In the genomic region with DNA sequence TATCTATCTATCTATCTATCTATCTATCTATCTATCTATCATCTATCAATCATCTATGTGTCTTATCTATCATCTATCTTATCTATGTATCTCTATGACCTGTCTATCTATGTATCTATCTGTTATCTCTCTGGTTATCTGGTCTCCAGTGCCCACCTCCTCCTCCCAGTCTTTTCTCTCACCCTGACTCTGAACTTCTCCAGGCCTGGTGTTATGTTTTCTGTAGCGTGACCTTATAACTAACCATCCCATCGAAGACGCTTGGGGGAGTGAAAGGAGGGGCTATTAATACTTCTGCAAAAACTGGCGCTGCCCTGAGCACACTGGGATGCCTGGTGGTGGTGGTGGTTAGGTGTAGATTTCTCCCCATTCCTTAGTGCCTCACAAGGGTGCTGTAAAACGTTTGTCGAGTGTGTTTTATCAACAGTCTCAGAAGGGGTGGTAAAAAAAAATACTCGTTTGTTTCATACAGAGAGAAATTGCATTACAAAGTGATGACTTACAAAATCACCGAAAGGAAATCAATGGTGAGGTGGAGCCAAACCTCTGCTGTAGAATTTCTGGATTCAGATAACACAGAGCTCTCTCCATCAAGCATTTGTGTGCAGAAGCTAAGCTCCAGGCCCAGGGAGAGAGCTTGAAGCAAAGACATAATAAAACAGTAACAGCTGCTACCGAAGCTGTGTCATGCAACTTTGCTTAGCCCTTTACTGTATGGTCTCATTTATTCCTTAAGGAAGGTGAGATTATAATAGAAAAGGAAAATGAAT, we compare ENCODE assay signal across 8 cellular contexts.
DNase-seq lines count a peak whose midpoint lies in the region; ATAC-seq and TF ChIP-seq lines count a peak whose summit lies in the region.

No MANE protein-coding gene starts in this region.

- no peaks in the 10 kb centered on the region for H3K79me2 ChIP-seq in DOHH2 (ENCODE audit: control insufficient read depth, low read length)
- H3K79me2 ChIP-seq in OCI-LY1 (ENCODE audit: insufficient read depth, low read length): no peaks in the 10 kb centered on the region
- H3K79me2 ChIP-seq in parathyroid adenoma: no peaks in the 10 kb centered on the region

- H3K36me3 Mint-ChIP-seq in endodermal cell (ENCODE audit: low read depth): no peaks in the 10 kb centered on the region

- peaks cover 10% of the 10 kb centered on the region for H3K9me3 Mint-ChIP-seq in endodermal cell

- peak overlapping the region; percentile 88 for H3K27ac Mint-ChIP-seq in endodermal cell

- no peaks in the 10 kb centered on the region for H3K27me3 Mint-ChIP-seq in endodermal cell (ENCODE audit: insufficient read depth)

- H3K4me3 ChIP-seq in DOHH2 (ENCODE audit: low read length) (peak overlapping the region; percentile 76), OCI-LY1 (ENCODE audit: low read depth, low read length, poor library complexity, severe bottlenecking) (peak overlapping the region; percentile 56), endodermal cell (ENCODE audit: low read length) (peak overlapping the region; percentile 59), parathyroid adenoma (ENCODE audit: low read depth, low read length) (peak overlapping the region; percentile 65)

- no peaks in the 10 kb centered on the region for H3K9me3 ChIP-seq in DOHH2 (ENCODE audit: control insufficient read depth, insufficient read depth, low read length)
- peaks cover 5% of the 10 kb centered on the region; the same call in 1 of the 2 replicates for H3K9me3 ChIP-seq in OCI-LY1 (ENCODE audit: low read length)
- peaks cover 12% of the 10 kb centered on the region for H3K9me3 ChIP-seq in endodermal cell (ENCODE audit: control insufficient read depth, low read length)
- H3K9me3 ChIP-seq in parathyroid adenoma (ENCODE audit: control insufficient read depth, low read length): no peaks in the 10 kb centered on the region

- TF ChIP-seq CTCF in DOHH2 (IDR thresholded peaks at IDR 0.05; ENCODE audit: low read depth, low read length, poor library complexity, severe bottlenecking) (no peak), OCI-LY1 (IDR thresholded peaks at IDR 0.05; ENCODE audit: low read length) (no peak), endodermal cell (conservative IDR thresholded peaks at IDR 0.05) (no peak), parathyroid adenoma (IDR thresholded peaks at IDR 0.05) (no peak)

- peaks cover 34% of the 10 kb centered on the region for H3K4me1 Mint-ChIP-seq in endodermal cell

- H4K20me1 ChIP-seq in DOHH2 (ENCODE audit: control insufficient read depth, insufficient read depth, low read depth, low read length) (no peaks in the 10 kb centered on the region), OCI-LY1 (ENCODE audit: insufficient read depth, low read length) (no peaks in the 10 kb centered on the region)

- H3K4me1 ChIP-seq in DOHH2 (ENCODE audit: control insufficient read depth, low read length) (peaks cover 51% of the 10 kb centered on the region), OCI-LY1 (ENCODE audit: insufficient read depth, low read length, severe bottlenecking) (peaks cover 68% of the 10 kb centered on the region), endodermal cell (ENCODE audit: control insufficient read depth, insufficient read depth, low read length) (peaks cover 19% of the 10 kb centered on the region), parathyroid adenoma (peaks cover 26% of the 10 kb centered on the region)

- no peaks in the 10 kb centered on the region for H3K9me2 ChIP-seq in DOHH2 (replicated peaks; ENCODE audit: control insufficient read depth, low read length)
- H3K9me2 ChIP-seq in OCI-LY1 (ENCODE audit: low read depth, low read length): no peaks in the 10 kb centered on the region

- H3K27ac ChIP-seq in DOHH2 (ENCODE audit: low read depth, low read length) (peak overlapping the region; percentile 54), OCI-LY1 (ENCODE audit: low read depth, low read length, poor library complexity, severe bottlenecking) (peak overlapping the region; percentile 93), endodermal cell (ENCODE audit: low read depth, low read length) (no peak overlapping the region), parathyroid adenoma (peak overlapping the region; percentile 96)

- H2AFZ ChIP-seq in OCI-LY1 (ENCODE audit: low read length) (no peak overlapping the region), parathyroid adenoma (peak overlapping the region; percentile 95)

- DNase-seq in endodermal cell: peak; percentile 36
- DNase-seq in mesenteric fat pad (ENCODE audit: low spot score): no peak
- no peak for DNase-seq in H4 (ENCODE audit: low spot score)

- H3K36me3 ChIP-seq in DOHH2 (ENCODE audit: control insufficient read depth, low read length) (no peaks in the 10 kb centered on the region), OCI-LY1 (ENCODE audit: insufficient read depth, low read length) (no peaks in the 10 kb centered on the region), endodermal cell (ENCODE audit: control insufficient read depth, insufficient read depth, low read length) (no peaks in the 10 kb centered on the region), parathyroid adenoma (ENCODE audit: control insufficient read depth, insufficient read depth, low read length) (no peaks in the 10 kb centered on the region)

- peak overlapping the region; percentile 72 for H3K9ac ChIP-seq in OCI-LY1 (ENCODE audit: low read length)
- H3K9ac ChIP-seq in endodermal cell (ENCODE audit: extremely low read depth, low read length, poor library complexity, severe bottlenecking): no peak overlapping the region
- H3K9ac ChIP-seq in parathyroid adenoma: no peak overlapping the region

- peak overlapping the region; percentile 84 for H3K4me2 ChIP-seq in DOHH2 (ENCODE audit: low read length)
- peak overlapping the region; percentile 74 for H3K4me2 ChIP-seq in OCI-LY1 (ENCODE audit: low read length)
- peak overlapping the region; percentile 87 for H3K4me2 ChIP-seq in parathyroid adenoma (ENCODE audit: low read length)

- H3K4me3 Mint-ChIP-seq in endodermal cell: peak overlapping the region; percentile 58

- 49 to 62% methylated on average over 3 to 9 of the region's 9 CpGs for WGBS in endodermal cell (ENCODE audit: insufficient coverage in 1 of 2, insufficient read length in 1 of 2), 2 experiments

- H3F3A ChIP-seq in DOHH2 (ENCODE audit: control insufficient read depth, insufficient read depth) (no peaks in the 10 kb centered on the region; the same call in 1 of the 2 replicates), OCI-LY1 (ENCODE audit: insufficient read depth, low read length) (no peaks in the 10 kb centered on the region)

- H3K27me3 ChIP-seq in DOHH2 (ENCODE audit: control insufficient read depth, low read length) (no peaks in the 10 kb centered on the region), OCI-LY1 (ENCODE audit: insufficient read depth, low read length) (no peaks in the 10 kb centered on the region), endodermal cell (ENCODE audit: control insufficient read depth, insufficient read depth, low read length, poor library complexity, severe bottlenecking) (no peaks in the 10 kb centered on the region), parathyroid adenoma (ENCODE audit: control insufficient read depth, insufficient read depth, low read length) (no peaks in the 10 kb centered on the region)

- no peak for ATAC-seq in GM18519 (IDR thresholded peaks at IDR 0.05; ENCODE audit: low FRiP score, unreplicated experiment)
- ATAC-seq in HG03280 (IDR thresholded peaks at IDR 0.05; ENCODE audit: unreplicated experiment): no peak
